Comparison of ENCODE assay signal across 1 cellular context in the genomic region with DNA sequence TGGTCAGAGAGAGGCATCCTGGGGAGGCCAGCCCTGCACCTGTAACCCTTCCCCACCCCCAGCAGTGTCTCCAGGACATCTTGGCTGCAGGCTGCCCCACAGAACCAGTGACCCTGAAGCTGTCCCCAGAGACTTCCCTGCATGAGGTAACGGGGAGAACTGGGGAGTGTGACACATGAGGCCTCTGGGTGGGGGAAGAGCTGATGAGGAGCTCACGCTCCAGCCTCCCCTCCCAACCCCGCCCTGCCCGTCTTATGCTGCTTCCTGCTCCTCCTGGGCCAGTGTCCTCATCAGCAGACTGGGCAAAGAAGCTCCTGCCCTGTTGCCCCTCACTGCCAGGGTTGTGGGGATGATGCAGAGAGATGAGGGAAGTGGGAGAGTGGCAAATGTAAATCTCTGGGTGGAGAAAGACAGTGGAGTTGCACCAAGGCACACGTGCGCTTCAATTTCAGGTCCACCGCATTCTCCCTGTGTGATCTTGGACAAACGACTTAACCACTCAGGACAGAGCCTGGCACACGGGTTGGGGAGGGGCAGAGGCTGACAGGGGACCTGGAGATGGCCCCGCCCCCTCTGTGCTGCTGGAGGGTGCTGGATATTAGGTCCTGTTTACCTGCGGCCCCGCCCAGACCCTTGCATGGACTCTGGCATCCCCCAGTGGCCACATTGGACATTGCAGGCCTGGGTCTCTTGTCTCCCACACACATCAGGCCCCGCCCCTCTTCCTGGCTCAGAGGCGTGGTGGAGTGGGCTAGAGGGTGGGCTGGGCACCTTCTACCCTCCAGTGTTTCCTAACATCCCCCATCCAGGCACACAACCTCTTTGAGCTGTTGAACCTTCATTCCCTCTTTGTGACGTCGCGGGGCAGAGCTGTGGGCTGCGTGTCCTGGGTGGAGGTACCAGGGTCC.
TF ChIP-seq lines count a peak whose summit lies in the region.

No MANE protein-coding gene starts in this region.

TF ChIP-seq in SK-N-SH, 30 proteins besides CTCF, POLR2A, EP300 and RAD21 (continued from another document):
- TF ChIP-seq, protein P1, sequence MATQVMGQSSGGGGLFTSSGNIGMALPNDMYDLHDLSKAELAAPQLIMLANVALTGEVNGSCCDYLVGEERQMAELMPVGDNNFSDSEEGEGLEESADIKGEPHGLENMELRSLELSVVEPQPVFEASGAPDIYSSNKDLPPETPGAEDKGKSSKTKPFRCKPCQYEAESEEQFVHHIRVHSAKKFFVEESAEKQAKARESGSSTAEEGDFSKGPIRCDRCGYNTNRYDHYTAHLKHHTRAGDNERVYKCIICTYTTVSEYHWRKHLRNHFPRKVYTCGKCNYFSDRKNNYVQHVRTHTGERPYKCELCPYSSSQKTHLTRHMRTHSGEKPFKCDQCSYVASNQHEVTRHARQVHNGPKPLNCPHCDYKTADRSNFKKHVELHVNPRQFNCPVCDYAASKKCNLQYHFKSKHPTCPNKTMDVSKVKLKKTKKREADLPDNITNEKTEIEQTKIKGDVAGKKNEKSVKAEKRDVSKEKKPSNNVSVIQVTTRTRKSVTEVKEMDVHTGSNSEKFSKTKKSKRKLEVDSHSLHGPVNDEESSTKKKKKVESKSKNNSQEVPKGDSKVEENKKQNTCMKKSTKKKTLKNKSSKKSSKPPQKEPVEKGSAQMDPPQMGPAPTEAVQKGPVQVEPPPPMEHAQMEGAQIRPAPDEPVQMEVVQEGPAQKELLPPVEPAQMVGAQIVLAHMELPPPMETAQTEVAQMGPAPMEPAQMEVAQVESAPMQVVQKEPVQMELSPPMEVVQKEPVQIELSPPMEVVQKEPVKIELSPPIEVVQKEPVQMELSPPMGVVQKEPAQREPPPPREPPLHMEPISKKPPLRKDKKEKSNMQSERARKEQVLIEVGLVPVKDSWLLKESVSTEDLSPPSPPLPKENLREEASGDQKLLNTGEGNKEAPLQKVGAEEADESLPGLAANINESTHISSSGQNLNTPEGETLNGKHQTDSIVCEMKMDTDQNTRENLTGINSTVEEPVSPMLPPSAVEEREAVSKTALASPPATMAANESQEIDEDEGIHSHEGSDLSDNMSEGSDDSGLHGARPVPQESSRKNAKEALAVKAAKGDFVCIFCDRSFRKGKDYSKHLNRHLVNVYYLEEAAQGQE (IDR thresholded peaks at IDR 0.05; ENCODE audit: low read depth, low read length): no peak
- no peak for TF ChIP-seq RFX5 (IDR thresholded peaks at IDR 0.05; ENCODE audit: low read length)
- TF ChIP-seq MXI1 (IDR thresholded peaks at IDR 0.05; ENCODE audit: low read depth, low read length): no peak
- TF ChIP-seq MEF2A (IDR thresholded peaks at IDR 0.05; ENCODE audit: borderline replicate concordance, low read depth): no peak
- TF ChIP-seq CHD2 (IDR thresholded peaks at IDR 0.05; ENCODE audit: low read length, partially characterized antibody): peak; percentile 34
- no peak for TF ChIP-seq FOXM1 (IDR thresholded peaks at IDR 0.05; ENCODE audit: low read depth)
- no peak for TF ChIP-seq SIN3A (IDR thresholded peaks at IDR 0.05; ENCODE audit: borderline replicate concordance, low read depth, low read length)
- no peak for TF ChIP-seq ZBTB33 (IDR thresholded peaks at IDR 0.05; ENCODE audit: borderline replicate concordance, low read depth)
